Comparison of ENCODE assay signal across 8 cellular contexts in genomic region chr7:87933605-87933952, GRCh38. TPM values are rescaled to one million over a fixed set of nuclear protein-coding genes. Genes with fewer than 3 reads are reported as not detected.
DNase-seq lines count a peak whose midpoint lies in the region; ATAC-seq, FAIRE-seq and TF ChIP-seq lines count a peak whose summit lies in the region.

No MANE protein-coding gene starts in this region.

- H3K27me3 ChIP-seq in heart right ventricle: peaks cover 0 to 26% (median 0%) of the 10 kb centered on the region in 7 donors
- no peaks in the 10 kb centered on the region for H3K27me3 ChIP-seq in esophagus muscularis mucosa
- peaks cover 16% of the 10 kb centered on the region for H3K27me3 ChIP-seq in skeletal muscle satellite cell (ENCODE audit: control insufficient read depth, insufficient read depth, low read length)

- WGBS in heart right ventricle, 2 donors: 10% methylated on average over 9 of the region's 9 CpGs
- 11% methylated on average over 9 of the region's 9 CpGs for WGBS in esophagus muscularis mucosa

- no peak for FAIRE-seq in H54 (lab: Jason Lieb, UNC)

- no peak for TF ChIP-seq EP300 in esophagus muscularis mucosa (IDR thresholded peaks at IDR 0.05)

- peak overlapping the region; percentile 95 for H3K4me2 ChIP-seq in skeletal muscle satellite cell (ENCODE audit: low read length)

- intact Hi-C loops in heart right ventricle (cut with DNase I) (loop anchor here in 1 of 10 donors (10.0 kb wide), 1 partner anchor 181 kb away; no protein-coding TSS in a partner anchor), left ventricle myocardium superior (cut with micrococcal nuclease) (no loop called here), esophagus muscularis mucosa (cut with DNase I) (no loop called here)

- no peak for TF ChIP-seq POLR2A in NB4 (IDR thresholded peaks at IDR 0.05; ENCODE audit: extremely low read depth, insufficient read length)
- no peak for TF ChIP-seq POLR2A in esophagus muscularis mucosa (IDR thresholded peaks at IDR 0.05; ENCODE audit: low read depth)
- no peak for TF ChIP-seq POLR2A in H54 (IDR thresholded peaks at IDR 0.05; ENCODE audit: low read depth, low read length)

- H3K9me3 ChIP-seq in heart right ventricle (no peaks in the 10 kb centered on the region), esophagus muscularis mucosa (no peaks in the 10 kb centered on the region), skeletal muscle satellite cell (replicated peaks; ENCODE audit: low read length) (no peaks in the 10 kb centered on the region)

- DNase-seq in heart right ventricle: no peak
- DNase-seq in left ventricle myocardium superior: no peak
- DNase-seq in NB4 (ENCODE audit: low read depth): no peak
- no peak for DNase-seq in esophagus muscularis mucosa (ENCODE audit: extremely low spot score)
- DNase-seq in NCI-H1105 (lab: John Stamatoyannopoulos, UW): no peak
- no peak for DNase-seq in H54 (ENCODE audit: insufficient read length, low spot score)
- DNase-seq in NCI-H2029 (lab: John Stamatoyannopoulos, UW): no peak

- H3K4me1 ChIP-seq in heart right ventricle (peaks cover 0 to 19% (median 11%) of the 10 kb centered on the region in 9 donors), esophagus muscularis mucosa (peaks cover 8 to 21% (median 20%) of the 10 kb centered on the region in 4 donors), skeletal muscle satellite cell (ENCODE audit: control insufficient read depth, insufficient read depth, low read length) (peaks cover 9% of the 10 kb centered on the region)

- peak overlapping the region in 5 of 10 donors; percentile 6 to 44 (median 13) for H3K27ac ChIP-seq in heart right ventricle
- H3K27ac ChIP-seq in esophagus muscularis mucosa (replicated peaks in 1 of 4): no peak overlapping the region

- H3K36me3 ChIP-seq in heart right ventricle (no peaks in the 10 kb centered on the region), esophagus muscularis mucosa (no peaks in the 10 kb centered on the region), skeletal muscle satellite cell (ENCODE audit: insufficient read depth, low read length) (no peaks in the 10 kb centered on the region)

- no peak for ATAC-seq in heart right ventricle
- ATAC-seq in left ventricle myocardium superior: no peak

- H3K9ac ChIP-seq in skeletal muscle satellite cell (ENCODE audit: low read depth, low read length): no peak overlapping the region

- H3K4me3 ChIP-seq in heart right ventricle: peak overlapping the region; percentile 52 to 93 (median 78)
- H3K4me3 ChIP-seq in NB4 (ENCODE audit: low read depth, low read length): peak overlapping the region; percentile 71
- H3K4me3 ChIP-seq in esophagus muscularis mucosa: peak overlapping the region; percentile 59 to 80 (median 65)
- peak overlapping the region; percentile 86 for H3K4me3 ChIP-seq in skeletal muscle satellite cell (ENCODE audit: low read length)

- TF ChIP-seq CTCF in heart right ventricle (IDR thresholded peaks at IDR 0.05) (no peak), NB4 (IDR thresholded peaks at IDR 0.05; ENCODE audit: low read depth, low read length) (no peak), esophagus muscularis mucosa (IDR thresholded peaks at IDR 0.05) (no peak)

RNA-seq across cellular contexts. Expression of gene ADAM22, which starts 0.5 kb away (rescaled TPM):
- total RNA-seq in heart right ventricle: 1 to 10 TPM in 9 of 10 donors, under 1 TPM in 1; 0.62 to 3.7 (median 1.9) TPM
- under 1 TPM; 0.19 to 0.51 TPM for polyA plus RNA-seq in heart right ventricle
- total RNA-seq in left ventricle myocardium superior: 1.7 TPM
- total RNA-seq in esophagus muscularis mucosa: 1 to 10 TPM; 1.0 to 3.3 (median 1.9) TPM
- under 0.01 and 0.25 TPM in 2 replicates for total RNA-seq in skeletal muscle satellite cell (2012; rRNA removed)

RNA-seq across cellular contexts. Expression of gene DBF4, which starts 57.3 kb away (rescaled TPM):
- total RNA-seq in heart right ventricle: 1 to 10 TPM; 1.2 to 5.2 (median 1.9) TPM
- 1 to 10 TPM; 1.5 to 3.1 TPM for polyA plus RNA-seq in heart right ventricle
- total RNA-seq in left ventricle myocardium superior: 1.5 TPM
- 1 to 10 TPM; 3.3 to 9.8 (median 6.2) TPM for total RNA-seq in esophagus muscularis mucosa
- total RNA-seq in skeletal muscle satellite cell (2012; rRNA removed): 30.8 and 34.0 TPM in 2 replicates

RNA-seq across cellular contexts. Expression of gene SLC25A40, which starts 57.4 kb away (rescaled TPM):
- total RNA-seq in heart right ventricle: 10 to 100 TPM; 15.9 to 29.6 (median 22.6) TPM
- polyA plus RNA-seq in heart right ventricle: 1 to 10 TPM; 4.1 to 5.7 TPM
- total RNA-seq in left ventricle myocardium superior: 32.1 TPM
- total RNA-seq in esophagus muscularis mucosa: 10 to 100 TPM in 2 of 4 donors, 1 to 10 TPM in 2; 9.1 to 17.4 (median 11.2) TPM
- total RNA-seq in skeletal muscle satellite cell (2012; rRNA removed): 5.6 and 9.2 TPM in 2 replicates
